Comparison of ENCODE assay signal across 7 cellular contexts in the genomic region with DNA sequence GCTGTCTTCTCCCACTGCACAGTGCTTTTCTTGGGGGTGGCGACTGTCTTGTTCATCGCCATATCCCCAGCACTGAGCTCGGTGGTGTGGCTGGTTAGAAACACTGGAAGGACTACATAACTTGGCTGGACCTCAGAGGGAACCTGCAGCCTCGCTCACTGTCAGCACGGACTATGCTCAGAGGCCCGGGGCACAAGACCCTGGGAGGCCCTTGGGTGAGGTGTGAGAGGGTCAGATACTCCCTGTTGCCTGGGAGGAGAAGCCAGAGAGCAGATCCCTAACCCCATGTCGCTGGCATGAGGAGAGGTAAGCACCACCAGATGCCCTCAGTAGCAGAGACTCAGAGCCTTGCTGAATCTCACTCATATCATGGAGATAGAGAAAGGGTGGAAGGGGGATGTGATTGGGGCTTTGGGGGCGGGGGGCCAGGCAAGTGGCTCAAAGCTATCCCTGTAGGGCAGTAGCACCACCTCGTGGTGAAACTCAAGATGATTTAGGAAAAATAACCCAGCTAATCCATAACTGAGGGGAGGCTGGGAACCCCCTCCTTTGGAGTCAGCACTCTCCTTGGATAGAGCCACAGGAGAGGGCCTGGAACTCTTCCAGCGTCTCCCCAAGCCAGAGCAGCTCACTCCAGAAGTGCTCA. TPM values are rescaled to one million over a fixed set of nuclear protein-coding genes. Genes with fewer than 3 reads are reported as not detected.
DNase-seq lines count a peak whose midpoint lies in the region; ATAC-seq and TF ChIP-seq lines count a peak whose summit lies in the region.

No MANE protein-coding gene starts in this region.

- peak; percentile 1 to 9 for ATAC-seq in activated T-cell treated with anti-CD3 and anti-CD28 coated beads, Interleukin-2, amount 50 U/mL, for 72 hours (replicated peaks in 1 of 2)

- peak overlapping the region; percentile 34 for H3K27ac Mint-ChIP-seq in activated T-cell treated with anti-CD3 and anti-CD28 coated beads, Interleukin-2, amount 50 U/mL, for 72 hours

- H3K4me3 ChIP-seq in cardiac muscle cell = no peak overlapping the region
- H3K4me3 ChIP-seq in sigmoid colon = no peak overlapping the region

- peaks cover 27% of the 10 kb centered on the region for H3K4me1 ChIP-seq in cardiac muscle cell (ENCODE audit: low read depth)
- H3K4me1 ChIP-seq in sigmoid colon = peaks cover 0 to 28% (median 19%) of the 10 kb centered on the region in 4 donors

- H3K27me3 Mint-ChIP-seq in activated T-cell treated with anti-CD3 and anti-CD28 coated beads, Interleukin-2, amount 50 U/mL, for 72 hours (ENCODE audit: low read depth) = no peaks in the 10 kb centered on the region

- peaks cover 86% of the 10 kb centered on the region for H3K4me1 Mint-ChIP-seq in activated T-cell treated with anti-CD3 and anti-CD28 coated beads, Interleukin-2, amount 50 U/mL, for 72 hours (ENCODE audit: low read depth)

- H3K9me3 ChIP-seq in cardiac muscle cell (ENCODE audit: low read depth) = no peaks in the 10 kb centered on the region
- no peaks in the 10 kb centered on the region for H3K9me3 ChIP-seq in sigmoid colon

- WGBS in sigmoid colon, 2 donors = 34 to 47% methylated on average over 10 of the region's 10 CpGs

- H3K36me3 ChIP-seq in cardiac muscle cell (no peaks in the 10 kb centered on the region), sigmoid colon (no peaks in the 10 kb centered on the region)

- no peak overlapping the region for H3K4me3 Mint-ChIP-seq in activated T-cell treated with anti-CD3 and anti-CD28 coated beads, Interleukin-2, amount 50 U/mL, for 72 hours

- peak; percentile 57 for DNase-seq in EH (ENCODE audit: low read depth)
- DNase-seq in LoVo (ENCODE audit: low spot score) = peak; percentile 28
- DNase-seq in activated T-cell treated with anti-CD3 and anti-CD28 coated beads, Interleukin-2, amount 50 U/mL, for 72 hours = no peak
- DNase-seq in cardiac muscle cell (ENCODE audit: low read depth in 1 of 2, low spot score in 1 of 2) = peak; percentile 47 to 58
- DNase-seq in sigmoid colon = no peak
- no peak for DNase-seq in NCI-H748 treated with DMSO at 0.1 percent for 48 hours (lab: John Stamatoyannopoulos, UW)
- DNase-seq in dedifferentiated amniotic fluid mesenchymal stem cell (ENCODE audit: extremely low spot score) = no peak

- TF ChIP-seq POLR2A in sigmoid colon (IDR thresholded peaks at IDR 0.05) = no peak

- TF ChIP-seq CTCF in cardiac muscle cell (IDR thresholded peaks at IDR 0.05; ENCODE audit: low read depth, low read length) = peak; percentile 36
- TF ChIP-seq CTCF in sigmoid colon (IDR thresholded peaks at IDR 0.05) = peak in 2 of 4 experiments; percentile 15 to 72

- H3K27me3 ChIP-seq in cardiac muscle cell (no peaks in the 10 kb centered on the region), sigmoid colon (no peaks in the 10 kb centered on the region)

- H3K36me3 Mint-ChIP-seq in activated T-cell treated with anti-CD3 and anti-CD28 coated beads, Interleukin-2, amount 50 U/mL, for 72 hours (ENCODE audit: insufficient read depth in 2 of 2) = peaks cover 0 to 2% of the 10 kb centered on the region in 2 donors

- H3K9me3 Mint-ChIP-seq in activated T-cell treated with anti-CD3 and anti-CD28 coated beads, Interleukin-2, amount 50 U/mL, for 72 hours = no peaks in the 10 kb centered on the region

- no peak for TF ChIP-seq EP300 in sigmoid colon (IDR thresholded peaks at IDR 0.05)

- intact Hi-C loops in sigmoid colon (cut with DNase I) = loop anchor here (2.0 to 5.0 kb wide), 3 partner anchors 94 to 186 kb away; no protein-coding TSS in a partner anchor

- H3K27ac ChIP-seq in cardiac muscle cell (no peak overlapping the region), sigmoid colon (peak overlapping the region in 3 of 4 donors; percentile 1 to 49 (median 43))

RNA-seq across cellular contexts. Expression of gene HDAC7, which starts 18.7 kb away (rescaled TPM):
- total RNA-seq in activated T-cell treated with anti-CD3 and anti-CD28 coated beads, Interleukin-2, amount 50 U/mL, for 72 hours = 100 to 1,000 TPM; 288 to 350 TPM
- total RNA-seq in cardiac muscle cell (43.3 and 93.0 TPM in 2 replicates), sigmoid colon (10 to 100 TPM; 45.3 to 79.2 (median 53.1) TPM)
- polyA plus RNA-seq in cardiac muscle cell (43.7 and 55.9 TPM in 2 replicates), sigmoid colon (10 to 100 TPM in 2 of 3 donors, 1 to 10 TPM in 1; 6.5 to 44.8 (median 16.8) TPM)

Comparison
In these comparisons a context has a peak if more than half of its experiments do, and no peak if none do; other contexts are left out.
1. DNase-seq: peak in EH (single experiment), LoVo (single experiment) and cardiac muscle cell (2 of 2); none in activated T-cell treated with anti-CD3 and anti-CD28 coated beads, Interleukin-2, amount 50 U/mL, for 72 hours (0 of 2), sigmoid colon (single experiment), NCI-H748 treated with DMSO at 0.1 percent for 48 hours (single experiment) and dedifferentiated amniotic fluid mesenchymal stem cell (single experiment).